ENCODE assay signal across 1 cellular context in genomic region chr16:578870-579405, GRCh38.
TF ChIP-seq lines count a peak whose summit lies in the region.

No MANE protein-coding gene starts in this region.

TF ChIP-seq in K562, 482 proteins besides CTCF, POLR2A, EP300 and RAD21 (continued from another document and continues in another):
- TF ChIP-seq, protein P1, sequence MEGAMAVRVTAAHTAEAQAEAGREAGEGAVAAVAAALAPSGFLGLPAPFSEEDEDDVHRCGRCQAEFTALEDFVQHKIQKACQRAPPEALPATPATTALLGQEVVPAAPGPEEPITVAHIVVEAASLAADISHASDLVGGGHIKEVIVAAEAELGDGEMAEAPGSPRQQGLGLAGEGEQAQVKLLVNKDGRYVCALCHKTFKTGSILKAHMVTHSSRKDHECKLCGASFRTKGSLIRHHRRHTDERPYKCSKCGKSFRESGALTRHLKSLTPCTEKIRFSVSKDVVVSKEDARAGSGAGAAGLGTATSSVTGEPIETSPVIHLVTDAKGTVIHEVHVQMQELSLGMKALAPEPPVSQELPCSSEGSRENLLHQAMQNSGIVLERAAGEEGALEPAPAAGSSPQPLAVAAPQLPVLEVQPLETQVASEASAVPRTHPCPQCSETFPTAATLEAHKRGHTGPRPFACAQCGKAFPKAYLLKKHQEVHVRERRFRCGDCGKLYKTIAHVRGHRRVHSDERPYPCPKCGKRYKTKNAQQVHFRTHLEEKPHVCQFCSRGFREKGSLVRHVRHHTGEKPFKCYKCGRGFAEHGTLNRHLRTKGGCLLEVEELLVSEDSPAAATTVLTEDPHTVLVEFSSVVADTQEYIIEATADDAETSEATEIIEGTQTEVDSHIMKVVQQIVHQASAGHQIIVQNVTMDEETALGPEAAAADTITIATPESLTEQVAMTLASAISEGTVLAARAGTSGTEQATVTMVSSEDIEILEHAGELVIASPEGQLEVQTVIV (CRISPR knock-in tag; IDR thresholded peaks at IDR 0.05; ENCODE audit: borderline replicate concordance): no peak
- TF ChIP-seq, protein P2, sequence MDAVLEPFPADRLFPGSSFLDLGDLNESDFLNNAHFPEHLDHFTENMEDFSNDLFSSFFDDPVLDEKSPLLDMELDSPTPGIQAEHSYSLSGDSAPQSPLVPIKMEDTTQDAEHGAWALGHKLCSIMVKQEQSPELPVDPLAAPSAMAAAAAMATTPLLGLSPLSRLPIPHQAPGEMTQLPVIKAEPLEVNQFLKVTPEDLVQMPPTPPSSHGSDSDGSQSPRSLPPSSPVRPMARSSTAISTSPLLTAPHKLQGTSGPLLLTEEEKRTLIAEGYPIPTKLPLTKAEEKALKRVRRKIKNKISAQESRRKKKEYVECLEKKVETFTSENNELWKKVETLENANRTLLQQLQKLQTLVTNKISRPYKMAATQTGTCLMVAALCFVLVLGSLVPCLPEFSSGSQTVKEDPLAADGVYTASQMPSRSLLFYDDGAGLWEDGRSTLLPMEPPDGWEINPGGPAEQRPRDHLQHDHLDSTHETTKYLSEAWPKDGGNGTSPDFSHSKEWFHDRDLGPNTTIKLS (IDR thresholded peaks at IDR 0.05; ENCODE audit: borderline replicate concordance, low read depth): no peak; the same call in 1 of the 2 replicates
- TF ChIP-seq RBM17 (IDR thresholded peaks at IDR 0.05; ENCODE audit: borderline replicate concordance, low read depth, low read length) (no peak), HDAC3 (IDR thresholded peaks at IDR 0.05; ENCODE audit: borderline replicate concordance, partially characterized antibody) (no peak), DLX4 (CRISPR knock-in tag; IDR thresholded peaks at IDR 0.05) (no peak), U2AF2 (optimal IDR thresholded peaks at IDR 0.05; ENCODE audit: low read depth, low read length) (no peak), SMARCA4 (IDR thresholded peaks at IDR 0.05) (0 out of 2 replicates have a peak, but pooled peaks have one; percentile 30), ZKSCAN3 (CRISPR knock-in tag; IDR thresholded peaks at IDR 0.05) (no peak), SOX6 (IDR thresholded peaks at IDR 0.05) (peak; percentile 53), RBM39 (optimal IDR thresholded peaks at IDR 0.05; ENCODE audit: low read depth, low read length) (no peak), FIP1L1 (IDR thresholded peaks at IDR 0.05; ENCODE audit: low read depth, low read length, poor library complexity, severe bottlenecking) (peak; percentile 56), ETS2 (tag; IDR thresholded peaks at IDR 0.05; ENCODE audit: borderline replicate concordance, poor library complexity, severe bottlenecking) (no peak), NCOA1 (IDR thresholded peaks at IDR 0.05; ENCODE audit: low read depth) (peak; percentile 51; the same call in 1 of the 2 replicates), ARID4B (CRISPR knock-in tag; IDR thresholded peaks at IDR 0.05) (peak; percentile 96), MED1 (CRISPR knock-in tag; IDR thresholded peaks at IDR 0.05; ENCODE audit: borderline replicate concordance) (no peak), ZSCAN29 (IDR thresholded peaks at IDR 0.05) (no peak), ZNF165 (CRISPR knock-in tag; IDR thresholded peaks at IDR 0.05; ENCODE audit: borderline replicate concordance) (peak; percentile 95), TAF7 (tag; IDR thresholded peaks at IDR 0.05) (no peak), CSDE1 (IDR thresholded peaks at IDR 0.05) (no peak), ZNF311 (CRISPR knock-in tag; IDR thresholded peaks at IDR 0.05) (no peak), PPARD (CRISPR knock-in tag; IDR thresholded peaks at IDR 0.05) (no peak), KAT2B (IDR thresholded peaks at IDR 0.05; ENCODE audit: low read depth, low read length) (no peak), NFE2 (IDR thresholded peaks at IDR 0.05; ENCODE audit: low read depth) (no peak), EWSR1 (IDR thresholded peaks at IDR 0.05; ENCODE audit: borderline replicate concordance, low read depth, partially characterized antibody) (no peak), ETV1 (tag; conservative IDR thresholded peaks at IDR 0.05; ENCODE audit: low read depth) (no peak), ZNF124 (CRISPR knock-in tag; IDR thresholded peaks at IDR 0.05) (no peak), NFE2L1 (tag; IDR thresholded peaks at IDR 0.05; ENCODE audit: borderline replicate concordance, low read depth) (no peak), ZNF197 (CRISPR knock-in tag; IDR thresholded peaks at IDR 0.05; ENCODE audit: low read depth) (no peak), SP1 (CRISPR knock-in tag; IDR thresholded peaks at IDR 0.05) (peak; percentile 92), ELK1 (CRISPR knock-in tag; IDR thresholded peaks at IDR 0.05) (no peak), ZNF280A (IDR thresholded peaks at IDR 0.05; ENCODE audit: low read depth, partially characterized antibody) (no peak), RFX1 (IDR thresholded peaks at IDR 0.05) (no peak), SMARCB1 (IDR thresholded peaks at IDR 0.05; ENCODE audit: insufficient read length, low read depth) (no peak), NR2F6 (CRISPR knock-in tag; IDR thresholded peaks at IDR 0.05) (no peak), ZNF511 (CRISPR knock-in tag; IDR thresholded peaks at IDR 0.05) (peak; percentile 89; the same call in 1 of the 2 replicates), ELF2 (CRISPR knock-in tag; IDR thresholded peaks at IDR 0.05) (no peak), ZBTB7A (IDR thresholded peaks at IDR 0.05; ENCODE audit: borderline replicate concordance, control insufficient read depth, low read depth, low read length) (peak; percentile 73; the same call in 1 of the 2 replicates), ZNF263 (CRISPR knock-in tag; IDR thresholded peaks at IDR 0.05; ENCODE audit: borderline replicate concordance) (peak; percentile 82; the same call in 1 of the 2 replicates), PHTF2 (CRISPR knock-in tag; IDR thresholded peaks at IDR 0.05) (no peak), TEAD2 (tag; IDR thresholded peaks at IDR 0.05) (no peak), PTBP1 (IDR thresholded peaks at IDR 0.05; ENCODE audit: low read depth, low read length) (no peak)
- TF ChIP-seq, protein P3, sequence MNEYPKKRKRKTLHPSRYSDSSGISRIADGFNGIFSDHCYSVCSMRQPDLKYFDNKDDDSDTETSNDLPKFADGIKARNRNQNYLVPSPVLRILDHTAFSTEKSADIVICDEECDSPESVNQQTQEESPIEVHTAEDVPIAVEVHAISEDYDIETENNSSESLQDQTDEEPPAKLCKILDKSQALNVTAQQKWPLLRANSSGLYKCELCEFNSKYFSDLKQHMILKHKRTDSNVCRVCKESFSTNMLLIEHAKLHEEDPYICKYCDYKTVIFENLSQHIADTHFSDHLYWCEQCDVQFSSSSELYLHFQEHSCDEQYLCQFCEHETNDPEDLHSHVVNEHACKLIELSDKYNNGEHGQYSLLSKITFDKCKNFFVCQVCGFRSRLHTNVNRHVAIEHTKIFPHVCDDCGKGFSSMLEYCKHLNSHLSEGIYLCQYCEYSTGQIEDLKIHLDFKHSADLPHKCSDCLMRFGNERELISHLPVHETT (CRISPR knock-in tag; conservative IDR thresholded peaks at IDR 0.05 in 1 of 2, IDR thresholded peaks at IDR 0.05 in 1 of 2): no peak
- TF ChIP-seq, protein P4, sequence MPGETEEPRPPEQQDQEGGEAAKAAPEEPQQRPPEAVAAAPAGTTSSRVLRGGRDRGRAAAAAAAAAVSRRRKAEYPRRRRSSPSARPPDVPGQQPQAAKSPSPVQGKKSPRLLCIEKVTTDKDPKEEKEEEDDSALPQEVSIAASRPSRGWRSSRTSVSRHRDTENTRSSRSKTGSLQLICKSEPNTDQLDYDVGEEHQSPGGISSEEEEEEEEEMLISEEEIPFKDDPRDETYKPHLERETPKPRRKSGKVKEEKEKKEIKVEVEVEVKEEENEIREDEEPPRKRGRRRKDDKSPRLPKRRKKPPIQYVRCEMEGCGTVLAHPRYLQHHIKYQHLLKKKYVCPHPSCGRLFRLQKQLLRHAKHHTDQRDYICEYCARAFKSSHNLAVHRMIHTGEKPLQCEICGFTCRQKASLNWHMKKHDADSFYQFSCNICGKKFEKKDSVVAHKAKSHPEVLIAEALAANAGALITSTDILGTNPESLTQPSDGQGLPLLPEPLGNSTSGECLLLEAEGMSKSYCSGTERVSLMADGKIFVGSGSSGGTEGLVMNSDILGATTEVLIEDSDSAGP (CRISPR knock-in tag; IDR thresholded peaks at IDR 0.05): 0 out of 2 replicates have a peak, but pooled peaks have one; percentile 43
- TF ChIP-seq, protein P5, sequence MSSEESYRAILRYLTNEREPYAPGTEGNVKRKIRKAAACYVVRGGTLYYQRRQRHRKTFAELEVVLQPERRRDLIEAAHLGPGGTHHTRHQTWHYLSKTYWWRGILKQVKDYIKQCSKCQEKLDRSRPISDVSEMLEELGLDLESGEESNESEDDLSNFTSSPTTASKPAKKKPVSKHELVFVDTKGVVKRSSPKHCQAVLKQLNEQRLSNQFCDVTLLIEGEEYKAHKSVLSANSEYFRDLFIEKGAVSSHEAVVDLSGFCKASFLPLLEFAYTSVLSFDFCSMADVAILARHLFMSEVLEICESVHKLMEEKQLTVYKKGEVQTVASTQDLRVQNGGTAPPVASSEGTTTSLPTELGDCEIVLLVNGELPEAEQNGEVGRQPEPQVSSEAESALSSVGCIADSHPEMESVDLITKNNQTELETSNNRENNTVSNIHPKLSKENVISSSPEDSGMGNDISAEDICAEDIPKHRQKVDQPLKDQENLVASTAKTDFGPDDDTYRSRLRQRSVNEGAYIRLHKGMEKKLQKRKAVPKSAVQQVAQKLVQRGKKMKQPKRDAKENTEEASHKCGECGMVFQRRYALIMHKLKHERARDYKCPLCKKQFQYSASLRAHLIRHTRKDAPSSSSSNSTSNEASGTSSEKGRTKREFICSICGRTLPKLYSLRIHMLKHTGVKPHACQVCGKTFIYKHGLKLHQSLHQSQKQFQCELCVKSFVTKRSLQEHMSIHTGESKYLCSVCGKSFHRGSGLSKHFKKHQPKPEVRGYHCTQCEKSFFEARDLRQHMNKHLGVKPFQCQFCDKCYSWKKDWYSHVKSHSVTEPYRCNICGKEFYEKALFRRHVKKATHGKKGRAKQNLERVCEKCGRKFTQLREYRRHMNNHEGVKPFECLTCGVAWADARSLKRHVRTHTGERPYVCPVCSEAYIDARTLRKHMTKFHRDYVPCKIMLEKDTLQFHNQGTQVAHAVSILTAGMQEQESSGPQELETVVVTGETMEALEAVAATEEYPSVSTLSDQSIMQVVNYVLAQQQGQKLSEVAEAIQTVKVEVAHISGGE (CRISPR knock-in tag; IDR thresholded peaks at IDR 0.05): peak in 1 of 3 experiments; percentile 47; a peak in 1 of 6 replicates
- TF ChIP-seq, protein P6, sequence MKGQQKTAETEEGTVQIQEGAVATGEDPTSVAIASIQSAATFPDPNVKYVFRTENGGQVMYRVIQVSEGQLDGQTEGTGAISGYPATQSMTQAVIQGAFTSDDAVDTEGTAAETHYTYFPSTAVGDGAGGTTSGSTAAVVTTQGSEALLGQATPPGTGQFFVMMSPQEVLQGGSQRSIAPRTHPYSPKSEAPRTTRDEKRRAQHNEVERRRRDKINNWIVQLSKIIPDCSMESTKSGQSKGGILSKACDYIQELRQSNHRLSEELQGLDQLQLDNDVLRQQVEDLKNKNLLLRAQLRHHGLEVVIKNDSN (CRISPR knock-in tag; IDR thresholded peaks at IDR 0.05): peak; percentile 92
